In genomic region chr6:38364127-38364526, GRCh38 we compare ENCODE assay signal across 19 cellular contexts.
A peak's percentile ranks its signal among the peaks of the same experiment; 100 is the strongest.
DNase-seq lines count a peak whose midpoint lies in the region; ATAC-seq and TF ChIP-seq lines count a peak whose summit lies in the region.
"Had no signal": no experiment of that assay in that cellular context is flagged by ENCODE, and none has a peak within 500 bp of the region (broad histone marks: within the 10 kb centered on the region; RNA-seq: fewer than 3 reads in every experiment).

No MANE protein-coding gene starts in this region.

- H3K4me3 ChIP-seq in adipocyte (ENCODE audit: low read length) (no peak overlapping the region), fibroblast of the aortic adventitia (ENCODE audit: low read depth, low read length) (no peak overlapping the region), suprapubic skin (no peak overlapping the region), spleen (no peak overlapping the region)
- H3K4me3 ChIP-seq: A549, GM23338, Peyer's patch had no signal

- peak; percentile 51 for ATAC-seq in left ventricle myocardium superior
- ATAC-seq: A549, GM23338 had no signal

- no peak overlapping the region for H3K27ac ChIP-seq in suprapubic skin
- no peak overlapping the region for H3K27ac ChIP-seq in spleen
- H3K27ac ChIP-seq: A549, Peyer's patch had no signal

- H3K4me1 ChIP-seq in adipocyte (ENCODE audit: control insufficient read depth, insufficient read depth, low read length) (peaks cover 17% of the 10 kb centered on the region), suprapubic skin (no peaks in the 10 kb centered on the region), spleen (no peaks in the 10 kb centered on the region)
- H3K4me1 ChIP-seq: A549, Peyer's patch had no signal

- no peaks in the 10 kb centered on the region for H3K36me3 Mint-ChIP-seq in mesothelial cell of epicardium

- TF ChIP-seq CTCF in fibroblast of the aortic adventitia (IDR thresholded peaks at IDR 0.05; ENCODE audit: insufficient read depth, low read length) = no peak
- TF ChIP-seq CTCF in mesothelial cell of epicardium (IDR thresholded peaks at IDR 0.05; ENCODE audit: unreplicated experiment) = no peak
- no peak for TF ChIP-seq CTCF in suprapubic skin (IDR thresholded peaks at IDR 0.05)
- TF ChIP-seq CTCF in spleen (IDR thresholded peaks at IDR 0.05 in 8 of 11, conservative IDR thresholded peaks at IDR 0.05 in 3 of 11) = no peak

- H3K27me3 ChIP-seq in adipocyte (replicated peaks; ENCODE audit: control insufficient read depth, insufficient read depth, low read length) (no peaks in the 10 kb centered on the region), suprapubic skin (no peaks in the 10 kb centered on the region), spleen (replicated peaks in 1 of 7) (no peaks in the 10 kb centered on the region)
- H3K27me3 ChIP-seq: BE2C, Peyer's patch had no signal

- intact Hi-C loops in left ventricle myocardium superior (cut with micrococcal nuclease) = no loop called here
- intact Hi-C loops in cardiac septum (cut with DNase I) = no loop called here
- intact Hi-C loops in spleen (cut with DNase I; ENCODE audit: low total_unique reads) = no loop called here

- H3K4me3 Mint-ChIP-seq in mesothelial cell of epicardium = no peak overlapping the region
- H3K4me3 Mint-ChIP-seq: GM23338 had no signal

- H3K27ac Mint-ChIP-seq in mesothelial cell of epicardium = no peak overlapping the region
- H3K27ac Mint-ChIP-seq: GM23338 had no signal

- DNase-seq in left ventricle myocardium superior (no peak), cardiac septum (ENCODE audit: low spot score) (no peak), adipocyte (ENCODE audit: low read depth) (peak; percentile 42), fibroblast of the aortic adventitia (ENCODE audit: low read depth) (peak; percentile 11), mesothelial cell of epicardium (ENCODE audit: low spot score in 2 of 2, unreplicated experiment in 2 of 2) (no peak), suprapubic skin (ENCODE audit: low spot score in 2 of 2) (no peak), spleen (no peak)
- DNase-seq: BE2C, COR-L47, GDM1, HCEC 1CT, Kasumi-1, NCI-H1417, NCI-H187, NCI-H446, NCI-H526, Peyer's patch had no signal

- H3K9me3 Mint-ChIP-seq in mesothelial cell of epicardium = no peaks in the 10 kb centered on the region
- H3K9me3 Mint-ChIP-seq: GM23338 had no signal

- no peaks in the 10 kb centered on the region for H3K4me1 Mint-ChIP-seq in mesothelial cell of epicardium
- H3K4me1 Mint-ChIP-seq: GM23338 had no signal

- no peak for TF ChIP-seq EP300 in suprapubic skin (IDR thresholded peaks at IDR 0.05)

- H3K36me3 ChIP-seq in adipocyte (ENCODE audit: control insufficient read depth, insufficient read depth, low read length, severe bottlenecking) (no peaks in the 10 kb centered on the region), suprapubic skin (no peaks in the 10 kb centered on the region), spleen (no peaks in the 10 kb centered on the region)
- H3K36me3 ChIP-seq: BE2C, Peyer's patch had no signal

- H3K27me3 Mint-ChIP-seq in mesothelial cell of epicardium (ENCODE audit: low read depth) = no peaks in the 10 kb centered on the region

- H3K9me3 ChIP-seq in adipocyte (ENCODE audit: control insufficient read depth, low read length) (no peaks in the 10 kb centered on the region), suprapubic skin (no peaks in the 10 kb centered on the region), spleen (no peaks in the 10 kb centered on the region)
- H3K9me3 ChIP-seq: A549, BE2C, Peyer's patch had no signal

- TF ChIP-seq POLR2A in suprapubic skin (IDR thresholded peaks at IDR 0.05) (no peak), spleen (IDR thresholded peaks at IDR 0.05) (no peak)

- 55% methylated on average over 3 of the region's 3 CpGs for WGBS in suprapubic skin
- 60 to 91% (median 71%) methylated on average over 3 of the region's 3 CpGs for WGBS in spleen, 5 donors

- H3K9ac ChIP-seq in adipocyte (ENCODE audit: low read length) = no peak overlapping the region

Comparison
In these comparisons a context has a peak if more than half of its experiments do, and no peak if none do; other contexts are left out.
1. DNase-seq: peak in adipocyte (single experiment) and fibroblast of the aortic adventitia (single experiment); none in left ventricle myocardium superior (single experiment), cardiac septum (single experiment), mesothelial cell of epicardium (0 of 2), suprapubic skin (0 of 2) and spleen (single experiment).